Comparison of ENCODE assay signal across 8 cellular contexts in genomic region chr2:199979841-199980628, GRCh38. TPM values are rescaled to one million over a fixed set of nuclear protein-coding genes. Genes with fewer than 3 reads are reported as not detected.
A peak's percentile ranks its signal among the peaks of the same experiment; 100 is the strongest.
DNase-seq lines count a peak whose midpoint lies in the region; ATAC-seq and TF ChIP-seq lines count a peak whose summit lies in the region.

No MANE protein-coding gene starts in this region.

- peak; percentile 82 for TF ChIP-seq CTCF in GM10248 (IDR thresholded peaks at IDR 0.05; ENCODE audit: control extremely low read depth, extremely low read depth, low read depth, missing control alignments)
- TF ChIP-seq CTCF in OCI-LY1 (IDR thresholded peaks at IDR 0.05; ENCODE audit: low read length): peak; percentile 89

- H3K4me3 ChIP-seq in OCI-LY1 (ENCODE audit: low read depth, low read length, poor library complexity, severe bottlenecking) (no peak overlapping the region), esophagus (ENCODE audit: low read depth in 1 of 2, low read length in 2 of 2) (peak overlapping the region in 1 of 2 donors; percentile 23)

- peak; percentile 50 for DNase-seq in GM10248 (ENCODE audit: extremely low spot score)
- DNase-seq in activated CD8-positive, alpha-beta memory T cell treated with anti-CD3 and anti-CD28 coated beads, Interleukin-2, amount 50 U/mL, for 4 hours: peak; percentile 85
- DNase-seq in naive B cell: peak; percentile 64
- peak; percentile 64 to 82 for DNase-seq in stimulated activated CD8-positive, alpha-beta memory T cell treated with anti-CD3 and anti-CD28 coated beads, Interleukin-7, amount 100 ng/mL, for 1 hour (ENCODE audit: low read depth in 2 of 2)

- H3K4me3 Mint-ChIP-seq in naive B cell: no peak overlapping the region

- H3K36me3 ChIP-seq in OCI-LY1 (ENCODE audit: insufficient read depth, low read length) (no peaks in the 10 kb centered on the region), esophagus (ENCODE audit: control insufficient read depth in 2 of 2, insufficient read depth in 2 of 2, low read length in 1 of 2) (no peaks in the 10 kb centered on the region)

- no peaks in the 10 kb centered on the region for H4K20me1 ChIP-seq in OCI-LY1 (ENCODE audit: insufficient read depth, low read length)

- H3K9me2 ChIP-seq in OCI-LY1 (ENCODE audit: low read depth, low read length): no peaks in the 10 kb centered on the region

- H3K36me3 Mint-ChIP-seq in naive B cell: peaks cover 5 to 9% of the 10 kb centered on the region in 2 donors

- POLR2A ChIA-PET in GM10248 (lab: Yijun Ruan, JAX): no interaction called here

- H3K27ac ChIP-seq in OCI-LY1 (ENCODE audit: low read depth, low read length, poor library complexity, severe bottlenecking) (no peak overlapping the region), esophagus (ENCODE audit: low read depth in 2 of 2, low read length in 1 of 2) (peak overlapping the region; percentile 7 to 20)

- peak overlapping the region in 1 of 6 donors; percentile 33 for H3K27ac Mint-ChIP-seq in naive B cell

- ATAC-seq in HG03280 (IDR thresholded peaks at IDR 0.05; ENCODE audit: unreplicated experiment): peak; percentile 45
- ATAC-seq in naive B cell (ENCODE audit: low read depth in 2 of 2): peak; percentile 63 to 67
- no peak for ATAC-seq in GM18520 (IDR thresholded peaks at IDR 0.05; ENCODE audit: unreplicated experiment)

- H3K4me1 ChIP-seq in OCI-LY1 (ENCODE audit: insufficient read depth, low read length, severe bottlenecking): no peaks in the 10 kb centered on the region
- peaks cover 0 to 3% of the 10 kb centered on the region in 2 donors for H3K4me1 ChIP-seq in esophagus (ENCODE audit: control insufficient read depth in 2 of 2, insufficient read depth in 2 of 2, low read length in 1 of 2)

- no peak overlapping the region for H3K4me2 ChIP-seq in OCI-LY1 (ENCODE audit: low read length)

- no peaks in the 10 kb centered on the region for H3K79me2 ChIP-seq in OCI-LY1 (ENCODE audit: insufficient read depth, low read length)

- H3K4me1 Mint-ChIP-seq in naive B cell: peaks cover 0 to 2% (median 0%) of the 10 kb centered on the region in 3 donors

- H3K9me3 ChIP-seq in OCI-LY1 (ENCODE audit: low read length): no peaks in the 10 kb centered on the region
- no peaks in the 10 kb centered on the region for H3K9me3 ChIP-seq in esophagus (ENCODE audit: control insufficient read depth in 2 of 2, insufficient read depth in 1 of 2, low read depth in 1 of 2, low read length in 1 of 2)

- H3K27me3 ChIP-seq in OCI-LY1 (ENCODE audit: insufficient read depth, low read length) (no peaks in the 10 kb centered on the region), esophagus (ENCODE audit: control insufficient read depth in 1 of 2, insufficient read depth in 2 of 2, low read length in 2 of 2) (no peaks in the 10 kb centered on the region)

- CTCF ChIA-PET in GM10248 (lab: Yijun Ruan, JAX): interaction anchor here (0.7 to 3.4 kb wide), 20 partner anchors 8 to 727 kb away, joined by 3 to 82 read pairs (median 4); no protein-coding TSS in a partner anchor

- no peak overlapping the region for H3K9ac ChIP-seq in OCI-LY1 (ENCODE audit: low read length)

- WGBS in esophagus, 2 donors: 15 to 17% methylated on average over 12 of the region's 12 CpGs

- H3F3A ChIP-seq in OCI-LY1 (ENCODE audit: insufficient read depth, low read length): no peaks in the 10 kb centered on the region

- H2AFZ ChIP-seq in OCI-LY1 (ENCODE audit: low read length): no peak overlapping the region

- peaks cover 0 to 5% (median 3%) of the 10 kb centered on the region in 3 donors for H3K27me3 Mint-ChIP-seq in naive B cell

- peaks cover 0 to 3% (median 0%) of the 10 kb centered on the region in 7 donors for H3K9me3 Mint-ChIP-seq in naive B cell

RNA-seq across cellular contexts. Expression of gene MAIP1, which starts 24.7 kb away (rescaled TPM):
- polyA plus RNA-seq in esophagus (10 to 100 TPM in 1 of 2 donors, 1 to 10 TPM in 1; 5.0 to 14.2 TPM), naive B cell (ENCODE audit: low read depth in 6 of 6) (10 to 100 TPM; 13.0 to 20.6 (median 19.9) TPM)

RNA-seq across cellular contexts. Expression of gene TYW5, which starts 24.7 kb away (rescaled TPM):
- polyA plus RNA-seq in esophagus (1 to 10 TPM; 2.4 to 3.5 TPM), naive B cell (ENCODE audit: low read depth in 6 of 6) (10 to 100 TPM in 1 of 6 donors, 1 to 10 TPM in 5; 2.9 to 10.1 (median 5.1) TPM)
